Comparison of ENCODE assay signal across 11 cellular contexts in the genomic region with DNA sequence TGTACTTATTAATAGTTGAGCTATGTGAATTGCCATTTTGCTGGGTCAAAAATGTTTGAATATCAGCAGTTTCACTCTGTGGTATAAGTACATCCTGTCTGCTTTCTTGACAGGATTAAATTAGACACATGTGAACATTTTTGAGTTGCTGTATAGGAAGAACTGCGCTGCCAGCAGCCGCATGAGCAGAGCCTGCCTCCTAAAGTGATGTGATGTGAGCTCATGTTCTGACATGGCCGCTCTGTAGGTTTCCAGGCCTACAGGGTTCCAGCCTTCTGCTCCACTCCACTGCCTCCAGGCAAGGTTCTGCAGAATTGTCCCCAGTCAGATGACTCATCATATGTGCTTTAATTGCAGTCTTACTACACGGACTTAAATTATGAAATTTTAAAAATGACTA.
A peak's percentile ranks its signal among the peaks of the same experiment; 100 is the strongest.
DNase-seq lines count a peak whose midpoint lies in the region; ATAC-seq and TF ChIP-seq lines count a peak whose summit lies in the region.
"Had no signal": no experiment of that assay in that cellular context is flagged by ENCODE, and none has a peak within 500 bp of the region (broad histone marks: within the 10 kb centered on the region; RNA-seq: fewer than 3 reads in every experiment).

No MANE protein-coding gene starts in this region.

- no peak overlapping the region for H3K4me3 Mint-ChIP-seq in stimulated activated naive CD8-positive, alpha-beta T cell treated with anti-CD3 and anti-CD28 coated beads, Interleukin-15, amount 100 ng/mL, for 72 hours

- no peaks in the 10 kb centered on the region for H3K79me2 ChIP-seq in OCI-LY1 (ENCODE audit: insufficient read depth, low read length)

- no peak overlapping the region for H2AFZ ChIP-seq in OCI-LY1 (ENCODE audit: low read length)

- H3K4me1 ChIP-seq in OCI-LY1 (ENCODE audit: insufficient read depth, low read length, severe bottlenecking) (peaks cover 17% of the 10 kb centered on the region), transverse colon (no peaks in the 10 kb centered on the region), ovary (ENCODE audit: insufficient read depth) (no peaks in the 10 kb centered on the region)
- H3K4me1 ChIP-seq: upper lobe of right lung had no signal

- in situ Hi-C loops in transverse colon (cut with MboI; ENCODE audit: low pct_ligation_motif_present in 1 of 4, low pct_unique_long_range_greater_than_20kb in 1 of 4, low sequenced_read_pairs in 3 of 4) = no loop called here

- H3K4me1 Mint-ChIP-seq in stimulated activated naive CD8-positive, alpha-beta T cell treated with anti-CD3 and anti-CD28 coated beads, Interleukin-15, amount 100 ng/mL, for 72 hours = peaks cover 9% of the 10 kb centered on the region

- peak; percentile 59 for ATAC-seq in stimulated activated naive CD8-positive, alpha-beta T cell treated with anti-CD3 and anti-CD28 coated beads, Interleukin-15, Interleukin-2, amounts not matched to agents 100 U/mL and 50 U/mL, for 24 hours
- no peak for ATAC-seq in stimulated activated naive CD8-positive, alpha-beta T cell treated with anti-CD3 and anti-CD28 coated beads, Interleukin-15, amount 100 ng/mL, for 72 hours
- ATAC-seq in HG02759 (IDR thresholded peaks at IDR 0.05; ENCODE audit: unreplicated experiment) = peak; percentile 87
- ATAC-seq: upper lobe of right lung had no signal

- H3F3A ChIP-seq in OCI-LY1 (ENCODE audit: insufficient read depth, low read length) = no peaks in the 10 kb centered on the region

- TF ChIP-seq EP300 in transverse colon (IDR thresholded peaks at IDR 0.05; ENCODE audit: low read depth) (no peak), ovary (IDR thresholded peaks at IDR 0.05) (no peak)

- H3K27me3 Mint-ChIP-seq in stimulated activated naive CD8-positive, alpha-beta T cell treated with anti-CD3 and anti-CD28 coated beads, Interleukin-15, amount 100 ng/mL, for 72 hours = no peaks in the 10 kb centered on the region

- H3K27me3 ChIP-seq in OCI-LY1 (ENCODE audit: insufficient read depth, low read length) = no peaks in the 10 kb centered on the region
- H3K27me3 ChIP-seq in transverse colon = no peaks in the 10 kb centered on the region
- no peaks in the 10 kb centered on the region for H3K27me3 ChIP-seq in ovary
- H3K27me3 ChIP-seq: upper lobe of right lung had no signal

- TF ChIP-seq CTCF in OCI-LY1 (IDR thresholded peaks at IDR 0.05; ENCODE audit: low read length) = no peak
- no peak for TF ChIP-seq CTCF in transverse colon (IDR thresholded peaks at IDR 0.05)
- no peak for TF ChIP-seq CTCF in ovary (IDR thresholded peaks at IDR 0.05)

- H3K4me3 ChIP-seq in OCI-LY1 (ENCODE audit: low read depth, low read length, poor library complexity, severe bottlenecking) = no peak overlapping the region
- H3K4me3 ChIP-seq in transverse colon = no peak overlapping the region
- H3K4me3 ChIP-seq in ovary = no peak overlapping the region
- H3K4me3 ChIP-seq: upper lobe of right lung had no signal

- H3K36me3 ChIP-seq in OCI-LY1 (ENCODE audit: insufficient read depth, low read length) = 0 out of 2 replicates have a peak, but pooled peaks cover 11% of the 10 kb centered on the region
- H3K36me3 ChIP-seq in transverse colon = no peaks in the 10 kb centered on the region
- H3K36me3 ChIP-seq in ovary = no peaks in the 10 kb centered on the region

- no peak for DNase-seq in stimulated activated naive CD8-positive, alpha-beta T cell treated with anti-CD3 and anti-CD28 coated beads, Interleukin-15, Interleukin-2, amounts not matched to agents 100 U/mL and 50 U/mL, for 24 hours
- DNase-seq in stimulated activated naive CD8-positive, alpha-beta T cell treated with anti-CD3 and anti-CD28 coated beads, Interleukin-15, amount 100 ng/mL, for 72 hours = no peak
- DNase-seq in transverse colon (no peak), T-helper 9 cell (no peak), SW480 (ENCODE audit: low spot score) (no peak), ovary (no peak)
- DNase-seq: activated CD8-positive, alpha-beta memory T cell treated with anti-CD3 and anti-CD28 coated beads for 24 hours; OCI-M1; upper lobe of right lung had no signal

- H3K9me3 ChIP-seq in OCI-LY1 (ENCODE audit: low read length) (no peaks in the 10 kb centered on the region), transverse colon (no peaks in the 10 kb centered on the region), ovary (no peaks in the 10 kb centered on the region)
- H3K9me3 ChIP-seq: upper lobe of right lung had no signal

- H3K4me2 ChIP-seq in OCI-LY1 (ENCODE audit: low read length) = peak overlapping the region; percentile 27; the same call in 1 of the 2 replicates

- no peak overlapping the region for H3K27ac Mint-ChIP-seq in stimulated activated naive CD8-positive, alpha-beta T cell treated with anti-CD3 and anti-CD28 coated beads, Interleukin-15, amount 100 ng/mL, for 72 hours

- H3K9ac ChIP-seq in OCI-LY1 (ENCODE audit: low read length) = no peak overlapping the region; the same call in 1 of the 2 replicates

- intact Hi-C loops in transverse colon (cut with DNase I; ENCODE audit: low total_unique reads) = no loop called here
- intact Hi-C loops in ovary (cut with DNase I) = no loop called here

- no peaks in the 10 kb centered on the region for H4K20me1 ChIP-seq in OCI-LY1 (ENCODE audit: insufficient read depth, low read length)

- H3K9me2 ChIP-seq in OCI-LY1 (ENCODE audit: low read depth, low read length) = no peaks in the 10 kb centered on the region

- H3K9me3 Mint-ChIP-seq in stimulated activated naive CD8-positive, alpha-beta T cell treated with anti-CD3 and anti-CD28 coated beads, Interleukin-15, amount 100 ng/mL, for 72 hours = no peaks in the 10 kb centered on the region

- peak overlapping the region; percentile 10 for H3K27ac ChIP-seq in OCI-LY1 (ENCODE audit: low read depth, low read length, poor library complexity, severe bottlenecking)
- H3K27ac ChIP-seq in transverse colon = no peak overlapping the region
- H3K27ac ChIP-seq in ovary = no peak overlapping the region
- H3K27ac ChIP-seq: upper lobe of right lung had no signal

- 76% methylated on average over 4 of the region's 4 CpGs; no CpG with 5 or more reads in 1 of the 2 donors for WGBS in transverse colon (ENCODE audit: low coverage in 1 of 2), 2 donors
- WGBS in ovary, 3 donors = 89 to 93% (median 93%) methylated on average over 4 of the region's 4 CpGs

- TF ChIP-seq POLR2A in transverse colon (IDR thresholded peaks at IDR 0.05) (no peak), ovary (IDR thresholded peaks at IDR 0.05) (no peak)
